In genomic region chr10:70714961-70715360, GRCh38 we compare ENCODE assay signal across 16 cellular contexts. TPM values are rescaled to one million over a fixed set of nuclear protein-coding genes. Genes with fewer than 3 reads are reported as not detected.
DNase-seq lines count a peak whose midpoint lies in the region; ATAC-seq and TF ChIP-seq lines count a peak whose summit lies in the region.
"Had no signal": no experiment of that assay in that cellular context is flagged by ENCODE, and none has a peak within 500 bp of the region (broad histone marks: within the 10 kb centered on the region; RNA-seq: fewer than 3 reads in every experiment).

No MANE protein-coding gene starts in this region.

- peaks cover 54% of the 10 kb centered on the region for H3K4me1 Mint-ChIP-seq in glutamatergic neuron (ENCODE audit: low read depth, unreplicated experiment)
- peaks cover 17% of the 10 kb centered on the region for H3K4me1 Mint-ChIP-seq in osteocyte (ENCODE audit: unreplicated experiment)

- peaks cover 27% of the 10 kb centered on the region for H3K27me3 Mint-ChIP-seq in glutamatergic neuron (ENCODE audit: unreplicated experiment)
- H3K27me3 Mint-ChIP-seq in osteocyte (ENCODE audit: unreplicated experiment), result no peaks in the 10 kb centered on the region

- no peak for TF ChIP-seq CTCF in glutamatergic neuron (IDR thresholded peaks at IDR 0.05; ENCODE audit: partially characterized antibody, unreplicated experiment)
- no peak for TF ChIP-seq CTCF in osteocyte (IDR thresholded peaks at IDR 0.05)

- DNase-seq in DMS79 (lab: John Stamatoyannopoulos, UW), result peak; percentile 54
- peak; percentile 21 for DNase-seq in NCI-H187 treated with DMSO at 0.1 percent for 48 hours (lab: John Stamatoyannopoulos, UW)
- peak; percentile 26 to 85 for DNase-seq in SJCRH30
- DNase-seq in glutamatergic neuron, result no peak
- DNase-seq in osteocyte (ENCODE audit: extremely low spot score, unreplicated experiment), result no peak
- no peak for DNase-seq in stimulated activated CD4-positive, alpha-beta T cell treated with anti-CD3 and anti-CD28 coated beads, Interleukin-15, amount 100 ng/mL, for 24 hours
- DNase-seq: CD8-positive, alpha-beta T cell; Karpas-422; NCI-H1105; NCI-H1694; NCI-H510A treated with DMSO at 0.1 percent for 48 hours; OCI-M1 had no signal

- H3K9me3 ChIP-seq in SJCRH30 (replicated peaks), result no peaks in the 10 kb centered on the region
- H3K9me3 ChIP-seq: BLaER1 had no signal

- H3K36me3 ChIP-seq in SJCRH30, result no peaks in the 10 kb centered on the region; the same call in 1 of the 2 replicates
- H3K36me3 ChIP-seq: BLaER1 had no signal

- no peaks in the 10 kb centered on the region for H3K36me3 Mint-ChIP-seq in glutamatergic neuron (ENCODE audit: unreplicated experiment)
- H3K36me3 Mint-ChIP-seq in osteocyte (ENCODE audit: unreplicated experiment), result no peaks in the 10 kb centered on the region
- H3K36me3 Mint-ChIP-seq: CD8-positive, alpha-beta T cell had no signal

- peaks cover 43% of the 10 kb centered on the region for H3K4me1 ChIP-seq in SJCRH30

- H3K27me3 ChIP-seq in SJCRH30, result no peaks in the 10 kb centered on the region
- H3K27me3 ChIP-seq: BLaER1 had no signal

- H3K27ac Mint-ChIP-seq in glutamatergic neuron (ENCODE audit: unreplicated experiment) (peak overlapping the region; percentile 98), osteocyte (ENCODE audit: unreplicated experiment) (no peak overlapping the region)
- H3K27ac Mint-ChIP-seq: CD8-positive, alpha-beta T cell had no signal

- H3K4me3 Mint-ChIP-seq in glutamatergic neuron (ENCODE audit: unreplicated experiment), result peak overlapping the region; percentile 57
- H3K4me3 Mint-ChIP-seq in osteocyte (ENCODE audit: unreplicated experiment), result no peak overlapping the region
- H3K4me3 Mint-ChIP-seq: CD8-positive, alpha-beta T cell had no signal

- H3K4me3 ChIP-seq in SJCRH30, result no peak overlapping the region
- H3K4me3 ChIP-seq: BLaER1 had no signal

- ATAC-seq in GM18517 (IDR thresholded peaks at IDR 0.05; ENCODE audit: unreplicated experiment) (no peak), GM18858 (IDR thresholded peaks at IDR 0.05; ENCODE audit: unreplicated experiment) (no peak)
- ATAC-seq: CD8-positive, alpha-beta T cell had no signal

- peak overlapping the region; percentile 80 for H3K27ac ChIP-seq in SJCRH30
- H3K27ac ChIP-seq: BLaER1, RWPE1 had no signal

- H3K9me3 Mint-ChIP-seq in glutamatergic neuron (ENCODE audit: unreplicated experiment) (peaks cover 21% of the 10 kb centered on the region), osteocyte (ENCODE audit: unreplicated experiment) (no peaks in the 10 kb centered on the region)
- H3K9me3 Mint-ChIP-seq: CD8-positive, alpha-beta T cell had no signal

RNA-seq across cellular contexts. Expression of gene ADAMTS14, which starts 42.7 kb away (rescaled TPM):
- total RNA-seq in SJCRH30 (2014; rRNA removed; shearing (Covaris generic)), result 6.4 and 7.6 TPM in 2 replicates
- total RNA-seq in glutamatergic neuron (ENCODE audit: unreplicated experiment) (29.8 TPM), osteocyte (3.8 and 4.1 TPM in 2 replicates)
- total RNA-seq: CD8-positive, alpha-beta T cell had no signal

Comparison
In these comparisons a context has a peak if more than half of its experiments do, and no peak if none do; other contexts are left out.
1. DNase-seq: peak in DMS79 (single experiment), NCI-H187 treated with DMSO at 0.1 percent for 48 hours (single experiment) and SJCRH30 (2 of 2); none in glutamatergic neuron (single experiment), osteocyte (single experiment) and stimulated activated CD4-positive, alpha-beta T cell treated with anti-CD3 and anti-CD28 coated beads, Interleukin-15, amount 100 ng/mL, for 24 hours (single experiment).